In the genomic region with DNA sequence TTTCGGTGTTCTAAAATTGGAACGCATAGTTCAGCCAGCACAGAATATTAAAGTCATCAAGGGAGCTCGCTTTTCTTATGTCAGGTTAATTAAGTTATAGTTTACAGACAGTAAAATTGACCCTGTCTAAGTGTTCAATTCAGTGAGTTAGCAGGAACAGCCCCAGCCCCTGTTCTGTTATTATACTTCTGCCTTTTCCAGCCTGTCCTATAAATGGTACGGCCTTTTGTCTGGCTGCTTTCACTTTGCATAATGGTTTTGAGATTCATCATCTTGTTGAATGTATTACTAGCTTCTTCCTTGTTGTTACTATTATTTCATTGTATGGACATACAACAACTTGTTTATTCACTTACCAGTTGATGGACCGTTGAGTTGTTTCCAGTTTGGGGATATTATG, we compare ENCODE assay signal across 25 cellular contexts. TPM values are rescaled to one million over a fixed set of nuclear protein-coding genes. Genes with fewer than 3 reads are reported as not detected.
"Had no signal": no experiment of that assay in that cellular context is flagged by ENCODE, and none has a peak within 500 bp of the region (broad histone marks: within the 10 kb centered on the region; RNA-seq: fewer than 3 reads in every experiment).

No MANE protein-coding gene starts in this region.

- ATAC-seq: K562 had no signal

- H3K36me3 ChIP-seq: SJSA1 had no signal

- H3K9ac ChIP-seq: KMS-11 had no signal

- H3K4me3 Mint-ChIP-seq: IgD-negative memory B cell had no signal

- H3K27ac ChIP-seq: HL-60, KMS-11, SJSA1, SK-N-MC had no signal

- H3K4me3 ChIP-seq: K562, SJSA1, SK-N-MC had no signal

- H3K9me3 ChIP-seq: SJSA1 had no signal

- H3K4me2 ChIP-seq: KMS-11 had no signal

- DNase-seq: Kasumi-1; MM.1S; NCI-H1092 treated with DMSO at 0.1 percent for 48 hours; NCI-H1436; NCI-H187; NCI-H2029; NCI-H2081 treated with DMSO at 0.1 percent for 48 hours; NCI-H2171; NCI-H226; NCI-H446; NCI-H510A; NCI-H524 treated with DMSO at 0.1 percent for 48 hours; NCI-H69; NCI-H774; NK-92 treated with Interleukin-12 subunit alpha and Interleukin-12 subunit beta, amount 100 ng/mL, for 24 hours; Right ventricle myocardium superior; RPMI8226; SIG-M5 had no signal

- H3K4me1 ChIP-seq: SJSA1 had no signal

- H3K9me3 Mint-ChIP-seq: IgD-negative memory B cell had no signal

RNA-seq across cellular contexts. Expression of gene CXCL13, which starts 9.5 kb away (rescaled TPM):
- total RNA-seq: K562, M059J, Right ventricle myocardium superior, SJSA1 had no signal
